8 cellular contexts compared by ENCODE assay signal in the genomic region with DNA sequence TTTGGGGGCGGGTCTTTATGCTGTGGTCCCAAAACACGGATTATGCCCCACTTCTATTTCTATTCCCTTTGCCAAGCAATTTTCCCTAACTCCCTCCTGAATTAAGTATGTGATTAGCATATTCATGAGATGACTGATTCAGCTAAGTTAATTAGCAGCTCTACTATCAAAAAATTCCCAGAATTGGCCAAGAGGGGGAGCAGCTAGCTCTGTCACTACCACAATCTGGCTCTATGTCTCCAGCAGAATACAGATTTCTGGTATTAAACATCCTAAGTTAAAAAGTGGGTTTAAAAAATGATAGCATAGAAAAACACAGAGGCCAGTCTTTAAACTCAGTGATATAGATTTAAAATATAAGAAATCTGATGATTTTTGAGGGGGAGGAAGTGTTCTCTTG.
DNase-seq lines count a peak whose midpoint lies in the region; ATAC-seq and TF ChIP-seq lines count a peak whose summit lies in the region.

No MANE protein-coding gene starts in this region.

- no peak overlapping the region for H3K27ac Mint-ChIP-seq in CD14-positive monocyte

- no peak for TF ChIP-seq EP300 in gastroesophageal sphincter (IDR thresholded peaks at IDR 0.05)
- TF ChIP-seq EP300 in stomach (IDR thresholded peaks at IDR 0.05), result no peak

- no peak for TF ChIP-seq POLR2A in gastroesophageal sphincter (IDR thresholded peaks at IDR 0.05)
- no peak for TF ChIP-seq POLR2A in stomach (IDR thresholded peaks at IDR 0.05)

- H3K36me3 Mint-ChIP-seq in CD14-positive monocyte, result no peaks in the 10 kb centered on the region

- H3K27ac ChIP-seq in SJCRH30, result no peak overlapping the region
- H3K27ac ChIP-seq in gastroesophageal sphincter, result no peak overlapping the region
- no peak overlapping the region for H3K27ac ChIP-seq in stomach

- H3K36me3 ChIP-seq in SJCRH30 (no peaks in the 10 kb centered on the region), gastroesophageal sphincter (no peaks in the 10 kb centered on the region), stomach (no peaks in the 10 kb centered on the region)

- H3K9me3 Mint-ChIP-seq in CD14-positive monocyte, result peaks cover 0 to 3% (median 0%) of the 10 kb centered on the region in 7 donors

- ATAC-seq in GM18909 (IDR thresholded peaks at IDR 0.05; ENCODE audit: poor library complexity, unreplicated experiment), result peak; percentile 54
- ATAC-seq in gastroesophageal sphincter, result no peak
- ATAC-seq in GM18502 (IDR thresholded peaks at IDR 0.05; ENCODE audit: poor library complexity, unreplicated experiment), result no peak
- ATAC-seq in GM19467 (IDR thresholded peaks at IDR 0.05; ENCODE audit: unreplicated experiment), result no peak
- ATAC-seq in GM21423 (IDR thresholded peaks at IDR 0.05; ENCODE audit: unreplicated experiment), result no peak

- DNase-seq in CD14-positive monocyte (ENCODE audit: low spot score), result no peak
- DNase-seq in SJCRH30, result peak; percentile 3 to 50
- DNase-seq in stomach, result no peak

- no peaks in the 10 kb centered on the region for H3K4me1 Mint-ChIP-seq in CD14-positive monocyte

- H3K4me3 ChIP-seq in SJCRH30 (no peak overlapping the region), gastroesophageal sphincter (no peak overlapping the region), stomach (no peak overlapping the region)

- H3K4me1 ChIP-seq in SJCRH30, result no peaks in the 10 kb centered on the region; the same call in 1 of the 2 replicates
- H3K4me1 ChIP-seq in gastroesophageal sphincter, result peaks cover 0 to 52% (median 0%) of the 10 kb centered on the region in 3 donors
- peaks cover 0 to 12% (median 5%) of the 10 kb centered on the region in 4 donors for H3K4me1 ChIP-seq in stomach

- H3K27me3 Mint-ChIP-seq in CD14-positive monocyte (ENCODE audit: low read depth in 3 of 3), result peaks cover 0 to 6% (median 0%) of the 10 kb centered on the region in 3 donors

- TF ChIP-seq CTCF in CD14-positive monocyte (IDR thresholded peaks at IDR 0.05) (peak; percentile 45), gastroesophageal sphincter (IDR thresholded peaks at IDR 0.05) (peak; percentile 21 to 54 (median 46)), stomach (IDR thresholded peaks at IDR 0.05) (peak in 4 of 7 experiments; percentile 27 to 53 (median 32))

- H3K27me3 ChIP-seq in SJCRH30, result no peaks in the 10 kb centered on the region
- H3K27me3 ChIP-seq in gastroesophageal sphincter, result no peaks in the 10 kb centered on the region
- no peaks in the 10 kb centered on the region for H3K27me3 ChIP-seq in stomach

- intact Hi-C loops in CD14-positive monocyte (cut with micrococcal nuclease), result no loop called here
- intact Hi-C loops in stomach (cut with DNase I; ENCODE audit: low total_unique reads), result no loop called here

- H3K4me3 Mint-ChIP-seq in CD14-positive monocyte, result no peak overlapping the region

- H3K9me3 ChIP-seq in SJCRH30 (replicated peaks) (no peaks in the 10 kb centered on the region), gastroesophageal sphincter (no peaks in the 10 kb centered on the region), stomach (no peaks in the 10 kb centered on the region)

- WGBS in gastroesophageal sphincter (ENCODE audit: low coverage in 1 of 2), 2 donors, result 0 to 46% methylated on average over 1 to 2 of the region's 2 CpGs
- WGBS in stomach, 5 donors, result 28 to 57% (median 54%) methylated on average over 2 of the region's 2 CpGs

Comparison
In these comparisons a context has a peak if more than half of its experiments do, and no peak if none do; other contexts are left out.
1. DNase-seq: peak in SJCRH30 (2 of 2); none in CD14-positive monocyte (single experiment) and stomach (single experiment).
2. Peak in every context shown above with its lines, with median percentiles within 50 percentile points of each other: CTCF ChIP-seq.